In genomic region chr1:201533836-201534235, GRCh38 we compare ENCODE assay signal across 2 cellular contexts.
TF ChIP-seq lines count a peak whose summit lies in the region.

No MANE protein-coding gene starts in this region.

TF ChIP-seq in GM23338, 12 proteins besides CTCF, POLR2A, EP300 and RAD21:
- TF ChIP-seq EZH2phosphoT487 (IDR thresholded peaks at IDR 0.05; ENCODE audit: unreplicated experiment) (no peak), CREB1 (CRISPR knock-in tag; IDR thresholded peaks at IDR 0.05; ENCODE audit: low read depth) (no peak), ETS1 (IDR thresholded peaks at IDR 0.05) (no peak), POLR2AphosphoS5 (IDR thresholded peaks at IDR 0.05; ENCODE audit: low read depth) (no peak), STAT1 (IDR thresholded peaks at IDR 0.05; ENCODE audit: unreplicated experiment) (no peak), NANOG (IDR thresholded peaks at IDR 0.05; ENCODE audit: borderline replicate concordance) (no peak), ZNF114 (CRISPR knock-in tag; IDR thresholded peaks at IDR 0.05) (no peak), ZNF331 (CRISPR knock-in tag; IDR thresholded peaks at IDR 0.05; ENCODE audit: low read depth) (no peak), ZNF462 (CRISPR knock-in tag; IDR thresholded peaks at IDR 0.05) (no peak), JUNB (IDR thresholded peaks at IDR 0.05; ENCODE audit: unreplicated experiment) (no peak), EZH2 (IDR thresholded peaks at IDR 0.05; ENCODE audit: low read depth, unreplicated experiment) (no peak)
- TF ChIP-seq, protein P1, sequence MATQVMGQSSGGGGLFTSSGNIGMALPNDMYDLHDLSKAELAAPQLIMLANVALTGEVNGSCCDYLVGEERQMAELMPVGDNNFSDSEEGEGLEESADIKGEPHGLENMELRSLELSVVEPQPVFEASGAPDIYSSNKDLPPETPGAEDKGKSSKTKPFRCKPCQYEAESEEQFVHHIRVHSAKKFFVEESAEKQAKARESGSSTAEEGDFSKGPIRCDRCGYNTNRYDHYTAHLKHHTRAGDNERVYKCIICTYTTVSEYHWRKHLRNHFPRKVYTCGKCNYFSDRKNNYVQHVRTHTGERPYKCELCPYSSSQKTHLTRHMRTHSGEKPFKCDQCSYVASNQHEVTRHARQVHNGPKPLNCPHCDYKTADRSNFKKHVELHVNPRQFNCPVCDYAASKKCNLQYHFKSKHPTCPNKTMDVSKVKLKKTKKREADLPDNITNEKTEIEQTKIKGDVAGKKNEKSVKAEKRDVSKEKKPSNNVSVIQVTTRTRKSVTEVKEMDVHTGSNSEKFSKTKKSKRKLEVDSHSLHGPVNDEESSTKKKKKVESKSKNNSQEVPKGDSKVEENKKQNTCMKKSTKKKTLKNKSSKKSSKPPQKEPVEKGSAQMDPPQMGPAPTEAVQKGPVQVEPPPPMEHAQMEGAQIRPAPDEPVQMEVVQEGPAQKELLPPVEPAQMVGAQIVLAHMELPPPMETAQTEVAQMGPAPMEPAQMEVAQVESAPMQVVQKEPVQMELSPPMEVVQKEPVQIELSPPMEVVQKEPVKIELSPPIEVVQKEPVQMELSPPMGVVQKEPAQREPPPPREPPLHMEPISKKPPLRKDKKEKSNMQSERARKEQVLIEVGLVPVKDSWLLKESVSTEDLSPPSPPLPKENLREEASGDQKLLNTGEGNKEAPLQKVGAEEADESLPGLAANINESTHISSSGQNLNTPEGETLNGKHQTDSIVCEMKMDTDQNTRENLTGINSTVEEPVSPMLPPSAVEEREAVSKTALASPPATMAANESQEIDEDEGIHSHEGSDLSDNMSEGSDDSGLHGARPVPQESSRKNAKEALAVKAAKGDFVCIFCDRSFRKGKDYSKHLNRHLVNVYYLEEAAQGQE (IDR thresholded peaks at IDR 0.05; ENCODE audit: unreplicated experiment), result no peak

TF ChIP-seq in H1, 55 proteins besides CTCF, POLR2A, EP300 and RAD21:
- TF ChIP-seq SP4 (IDR thresholded peaks at IDR 0.05; ENCODE audit: low read length) (no peak), YY1 (IDR thresholded peaks at IDR 0.05; ENCODE audit: low read depth, low read length) (no peak), CEBPB (IDR thresholded peaks at IDR 0.05; ENCODE audit: low read depth, low read length) (no peak), TEAD4 (IDR thresholded peaks at IDR 0.05; ENCODE audit: low read depth, low read length) (peak; percentile 45; the same call in 1 of the 2 replicates), POU5F1 (IDR thresholded peaks at IDR 0.05; ENCODE audit: low read depth, low read length) (no peak), GTF2F1 (IDR thresholded peaks at IDR 0.05; ENCODE audit: borderline replicate concordance, low read depth, low read length) (no peak)
- TF ChIP-seq, protein P2, sequence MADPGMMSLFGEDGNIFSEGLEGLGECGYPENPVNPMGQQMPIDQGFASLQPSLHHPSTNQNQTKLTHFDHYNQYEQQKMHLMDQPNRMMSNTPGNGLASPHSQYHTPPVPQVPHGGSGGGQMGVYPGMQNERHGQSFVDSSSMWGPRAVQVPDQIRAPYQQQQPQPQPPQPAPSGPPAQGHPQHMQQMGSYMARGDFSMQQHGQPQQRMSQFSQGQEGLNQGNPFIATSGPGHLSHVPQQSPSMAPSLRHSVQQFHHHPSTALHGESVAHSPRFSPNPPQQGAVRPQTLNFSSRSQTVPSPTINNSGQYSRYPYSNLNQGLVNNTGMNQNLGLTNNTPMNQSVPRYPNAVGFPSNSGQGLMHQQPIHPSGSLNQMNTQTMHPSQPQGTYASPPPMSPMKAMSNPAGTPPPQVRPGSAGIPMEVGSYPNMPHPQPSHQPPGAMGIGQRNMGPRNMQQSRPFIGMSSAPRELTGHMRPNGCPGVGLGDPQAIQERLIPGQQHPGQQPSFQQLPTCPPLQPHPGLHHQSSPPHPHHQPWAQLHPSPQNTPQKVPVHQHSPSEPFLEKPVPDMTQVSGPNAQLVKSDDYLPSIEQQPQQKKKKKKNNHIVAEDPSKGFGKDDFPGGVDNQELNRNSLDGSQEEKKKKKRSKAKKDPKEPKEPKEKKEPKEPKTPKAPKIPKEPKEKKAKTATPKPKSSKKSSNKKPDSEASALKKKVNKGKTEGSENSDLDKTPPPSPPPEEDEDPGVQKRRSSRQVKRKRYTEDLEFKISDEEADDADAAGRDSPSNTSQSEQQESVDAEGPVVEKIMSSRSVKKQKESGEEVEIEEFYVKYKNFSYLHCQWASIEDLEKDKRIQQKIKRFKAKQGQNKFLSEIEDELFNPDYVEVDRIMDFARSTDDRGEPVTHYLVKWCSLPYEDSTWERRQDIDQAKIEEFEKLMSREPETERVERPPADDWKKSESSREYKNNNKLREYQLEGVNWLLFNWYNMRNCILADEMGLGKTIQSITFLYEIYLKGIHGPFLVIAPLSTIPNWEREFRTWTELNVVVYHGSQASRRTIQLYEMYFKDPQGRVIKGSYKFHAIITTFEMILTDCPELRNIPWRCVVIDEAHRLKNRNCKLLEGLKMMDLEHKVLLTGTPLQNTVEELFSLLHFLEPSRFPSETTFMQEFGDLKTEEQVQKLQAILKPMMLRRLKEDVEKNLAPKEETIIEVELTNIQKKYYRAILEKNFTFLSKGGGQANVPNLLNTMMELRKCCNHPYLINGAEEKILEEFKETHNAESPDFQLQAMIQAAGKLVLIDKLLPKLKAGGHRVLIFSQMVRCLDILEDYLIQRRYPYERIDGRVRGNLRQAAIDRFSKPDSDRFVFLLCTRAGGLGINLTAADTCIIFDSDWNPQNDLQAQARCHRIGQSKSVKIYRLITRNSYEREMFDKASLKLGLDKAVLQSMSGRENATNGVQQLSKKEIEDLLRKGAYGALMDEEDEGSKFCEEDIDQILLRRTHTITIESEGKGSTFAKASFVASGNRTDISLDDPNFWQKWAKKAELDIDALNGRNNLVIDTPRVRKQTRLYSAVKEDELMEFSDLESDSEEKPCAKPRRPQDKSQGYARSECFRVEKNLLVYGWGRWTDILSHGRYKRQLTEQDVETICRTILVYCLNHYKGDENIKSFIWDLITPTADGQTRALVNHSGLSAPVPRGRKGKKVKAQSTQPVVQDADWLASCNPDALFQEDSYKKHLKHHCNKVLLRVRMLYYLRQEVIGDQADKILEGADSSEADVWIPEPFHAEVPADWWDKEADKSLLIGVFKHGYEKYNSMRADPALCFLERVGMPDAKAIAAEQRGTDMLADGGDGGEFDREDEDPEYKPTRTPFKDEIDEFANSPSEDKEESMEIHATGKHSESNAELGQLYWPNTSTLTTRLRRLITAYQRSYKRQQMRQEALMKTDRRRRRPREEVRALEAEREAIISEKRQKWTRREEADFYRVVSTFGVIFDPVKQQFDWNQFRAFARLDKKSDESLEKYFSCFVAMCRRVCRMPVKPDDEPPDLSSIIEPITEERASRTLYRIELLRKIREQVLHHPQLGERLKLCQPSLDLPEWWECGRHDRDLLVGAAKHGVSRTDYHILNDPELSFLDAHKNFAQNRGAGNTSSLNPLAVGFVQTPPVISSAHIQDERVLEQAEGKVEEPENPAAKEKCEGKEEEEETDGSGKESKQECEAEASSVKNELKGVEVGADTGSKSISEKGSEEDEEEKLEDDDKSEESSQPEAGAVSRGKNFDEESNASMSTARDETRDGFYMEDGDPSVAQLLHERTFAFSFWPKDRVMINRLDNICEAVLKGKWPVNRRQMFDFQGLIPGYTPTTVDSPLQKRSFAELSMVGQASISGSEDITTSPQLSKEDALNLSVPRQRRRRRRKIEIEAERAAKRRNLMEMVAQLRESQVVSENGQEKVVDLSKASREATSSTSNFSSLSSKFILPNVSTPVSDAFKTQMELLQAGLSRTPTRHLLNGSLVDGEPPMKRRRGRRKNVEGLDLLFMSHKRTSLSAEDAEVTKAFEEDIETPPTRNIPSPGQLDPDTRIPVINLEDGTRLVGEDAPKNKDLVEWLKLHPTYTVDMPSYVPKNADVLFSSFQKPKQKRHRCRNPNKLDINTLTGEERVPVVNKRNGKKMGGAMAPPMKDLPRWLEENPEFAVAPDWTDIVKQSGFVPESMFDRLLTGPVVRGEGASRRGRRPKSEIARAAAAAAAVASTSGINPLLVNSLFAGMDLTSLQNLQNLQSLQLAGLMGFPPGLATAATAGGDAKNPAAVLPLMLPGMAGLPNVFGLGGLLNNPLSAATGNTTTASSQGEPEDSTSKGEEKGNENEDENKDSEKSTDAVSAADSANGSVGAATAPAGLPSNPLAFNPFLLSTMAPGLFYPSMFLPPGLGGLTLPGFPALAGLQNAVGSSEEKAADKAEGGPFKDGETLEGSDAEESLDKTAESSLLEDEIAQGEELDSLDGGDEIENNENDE (IDR thresholded peaks at IDR 0.05; ENCODE audit: insufficient replicate concordance, low read length), result no peak
